In the genomic region with DNA sequence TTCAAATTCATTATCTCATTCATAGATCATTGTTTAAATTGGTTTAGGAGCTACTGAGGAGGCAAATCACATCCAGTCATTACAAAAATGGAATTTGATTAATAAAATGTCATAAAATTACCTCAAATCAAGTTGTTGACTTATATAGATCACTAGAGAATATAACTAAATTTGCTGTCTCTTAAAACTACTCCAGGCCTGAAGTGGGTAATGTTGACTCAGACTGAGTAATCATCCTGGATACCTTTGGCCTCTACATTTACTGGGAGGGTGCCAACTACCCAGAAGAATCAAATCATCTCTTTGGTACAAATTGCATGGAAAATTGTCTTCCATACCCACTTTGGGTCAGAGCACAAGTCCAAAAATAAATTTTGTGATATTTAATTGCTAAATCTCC, we compare ENCODE assay signal across 14 cellular contexts.
DNase-seq lines count a peak whose midpoint lies in the region; ATAC-seq and TF ChIP-seq lines count a peak whose summit lies in the region.
"Had no signal": no experiment of that assay in that cellular context is flagged by ENCODE, and none has a peak within 500 bp of the region (broad histone marks: within the 10 kb centered on the region; RNA-seq: fewer than 3 reads in every experiment).

No MANE protein-coding gene starts in this region.

- no peaks in the 10 kb centered on the region for H3K4me1 ChIP-seq in suprapubic skin
- H3K4me1 ChIP-seq: esophagus muscularis mucosa, neural progenitor cell had no signal

- no peak for TF ChIP-seq EP300 in suprapubic skin (IDR thresholded peaks at IDR 0.05)

- H3K27ac Mint-ChIP-seq in stimulated activated memory B cell treated with anti-CD40 and anti-IgM and Interleukin-4, amounts not matched to agents 10 μg/mL and 1 μg/mL and 100 μg/mL, for 72 hours = no peak overlapping the region
- H3K27ac Mint-ChIP-seq: neural progenitor cell had no signal

- intact Hi-C loops in left colon (cut with DNase I, micrococcal nuclease) = no loop called here

- ATAC-seq in left colon = peak; percentile 64
- no peak for ATAC-seq in HG03196 (IDR thresholded peaks at IDR 0.05; ENCODE audit: unreplicated experiment)
- no peak for ATAC-seq in stimulated activated memory B cell treated with anti-CD40 and anti-IgM and Interleukin-4, amounts not matched to agents 10 μg/mL and 1 μg/mL and 100 μg/mL, for 72 hours

- no peaks in the 10 kb centered on the region for H3K27me3 ChIP-seq in suprapubic skin
- H3K27me3 ChIP-seq: esophagus muscularis mucosa, neural progenitor cell had no signal

- H3K36me3 Mint-ChIP-seq in stimulated activated memory B cell treated with anti-CD40 and anti-IgM and Interleukin-4, amounts not matched to agents 10 μg/mL and 1 μg/mL and 100 μg/mL, for 72 hours = no peaks in the 10 kb centered on the region
- H3K36me3 Mint-ChIP-seq: CD8-positive, alpha-beta memory T cell; neural progenitor cell had no signal

- no peaks in the 10 kb centered on the region for H3K9me3 ChIP-seq in suprapubic skin
- H3K9me3 ChIP-seq: esophagus muscularis mucosa had no signal

- TF ChIP-seq POLR2A in suprapubic skin (IDR thresholded peaks at IDR 0.05) = no peak

- H3K27me3 Mint-ChIP-seq in stimulated activated memory B cell treated with anti-CD40 and anti-IgM and Interleukin-4, amounts not matched to agents 10 μg/mL and 1 μg/mL and 100 μg/mL, for 72 hours = no peaks in the 10 kb centered on the region
- H3K27me3 Mint-ChIP-seq: CD8-positive, alpha-beta memory T cell had no signal

- peak; percentile 50 for DNase-seq in COLO829 (ENCODE audit: low spot score)
- DNase-seq in HT-29 (ENCODE audit: low spot score) = peak; percentile 71
- DNase-seq in amniotic stem cell (lab: John Stamatoyannopoulos, UW) = peak; percentile 21
- DNase-seq in left colon = no peak
- no peak for DNase-seq in suprapubic skin (ENCODE audit: low spot score in 2 of 2)
- DNase-seq in T-helper 1 cell = no peak
- DNase-seq: CD8-positive, alpha-beta memory T cell; kidney; NCI-H2171; Right ventricle myocardium superior had no signal

- H3K4me1 Mint-ChIP-seq in stimulated activated memory B cell treated with anti-CD40 and anti-IgM and Interleukin-4, amounts not matched to agents 10 μg/mL and 1 μg/mL and 100 μg/mL, for 72 hours = no peaks in the 10 kb centered on the region
- H3K4me1 Mint-ChIP-seq: CD8-positive, alpha-beta memory T cell; neural progenitor cell had no signal

- H3K27ac ChIP-seq in suprapubic skin = no peak overlapping the region
- H3K27ac ChIP-seq: esophagus muscularis mucosa, neural progenitor cell had no signal

- no peak overlapping the region for H3K4me3 ChIP-seq in suprapubic skin
- H3K4me3 ChIP-seq: esophagus muscularis mucosa, neural progenitor cell had no signal

- TF ChIP-seq CTCF in suprapubic skin (IDR thresholded peaks at IDR 0.05) = no peak

- no peaks in the 10 kb centered on the region for H3K36me3 ChIP-seq in suprapubic skin
- H3K36me3 ChIP-seq: esophagus muscularis mucosa, neural progenitor cell had no signal

- H3K9me3 Mint-ChIP-seq in stimulated activated memory B cell treated with anti-CD40 and anti-IgM and Interleukin-4, amounts not matched to agents 10 μg/mL and 1 μg/mL and 100 μg/mL, for 72 hours = no peaks in the 10 kb centered on the region
- H3K9me3 Mint-ChIP-seq: neural progenitor cell had no signal

- H3K4me3 Mint-ChIP-seq in stimulated activated memory B cell treated with anti-CD40 and anti-IgM and Interleukin-4, amounts not matched to agents 10 μg/mL and 1 μg/mL and 100 μg/mL, for 72 hours = no peak overlapping the region
- H3K4me3 Mint-ChIP-seq: CD8-positive, alpha-beta memory T cell; neural progenitor cell had no signal

Comparison
In these comparisons a context has a peak if more than half of its experiments do, and no peak if none do; other contexts are left out.
1. DNase-seq: peak in COLO829 (single experiment), HT-29 (single experiment) and amniotic stem cell (single experiment); none in left colon (0 of 2), suprapubic skin (0 of 2) and T-helper 1 cell (0 of 5).